In the genomic region with DNA sequence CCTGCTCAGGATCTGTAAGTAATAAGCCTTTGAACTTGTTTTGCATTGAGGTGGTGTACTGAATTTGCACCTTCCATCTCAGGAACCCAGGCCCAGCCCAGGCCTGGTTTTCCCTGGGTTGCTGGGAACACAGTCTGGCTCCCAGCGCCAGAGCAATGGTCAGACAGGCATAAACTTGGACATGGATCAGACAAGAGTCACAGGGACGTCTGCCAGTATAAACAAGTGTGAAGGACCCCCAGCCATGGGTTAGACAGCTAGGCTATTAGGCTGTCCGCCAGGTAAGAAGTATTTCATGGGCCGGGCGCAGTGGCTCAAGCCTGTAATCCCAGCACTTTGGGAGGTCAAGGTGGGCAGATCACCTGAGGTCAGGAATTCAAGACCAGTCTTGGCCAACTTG, we compare ENCODE assay signal across 23 cellular contexts. TPM values are rescaled to one million over a fixed set of nuclear protein-coding genes. Genes with fewer than 3 reads are reported as not detected.
DNase-seq lines count a peak whose midpoint lies in the region; ATAC-seq, FAIRE-seq and TF ChIP-seq lines count a peak whose summit lies in the region.
"Had no signal": no experiment of that assay in that cellular context is flagged by ENCODE, and none has a peak within 500 bp of the region (broad histone marks: within the 10 kb centered on the region; RNA-seq: fewer than 3 reads in every experiment).

No MANE protein-coding gene starts in this region.

- peak overlapping the region; percentile 8; the same call in 1 of the 2 replicates for H3K27ac ChIP-seq in SU-DHL-6 (ENCODE audit: low read depth, low read length)
- H3K27ac ChIP-seq in right lobe of liver = peak overlapping the region in 1 of 3 donors; percentile 37
- H3K27ac ChIP-seq in upper lobe of right lung = no peak overlapping the region

- no peak for DNase-seq in activated T-cell treated with anti-CD3 and anti-CD28 coated beads, Interleukin-2, amount 50 U/mL, for 72 hours
- no peak for DNase-seq in activated T-cell treated with anti-CD3 and anti-CD28 coated beads, Interleukin-2, amount 50 U/mL, for 24 hours
- DNase-seq in right lobe of liver (peak in 1 of 3 donors; percentile 73), upper lobe of right lung (no peak), GM12892 (ENCODE audit: insufficient read length) (no peak)
- no peak for DNase-seq in stimulated activated CD4-positive, alpha-beta T cell treated with anti-CD3 and anti-CD28 coated beads, Interleukin-2, amount 100 ng/mL, for 24 hours
- DNase-seq: 8988T; C1 segment of cervical spinal cord; CD8-positive, alpha-beta T cell; DMS153; GOT3; HCEC 1CT; NCI-H1417 treated with DMSO at 0.1 percent for 48 hours; NCI-H187; NCI-H2227 treated with DMSO at 0.1 percent for 48 hours; NCI-H510A; NCI-H748 treated with DMSO at 0.1 percent for 48 hours had no signal

- no peaks in the 10 kb centered on the region for H3K9me3 Mint-ChIP-seq in activated T-cell treated with anti-CD3 and anti-CD28 coated beads, Interleukin-2, amount 50 U/mL, for 72 hours
- H3K9me3 Mint-ChIP-seq in activated T-cell treated with anti-CD3 and anti-CD28 coated beads, Interleukin-2, amount 50 U/mL, for 24 hours = no peaks in the 10 kb centered on the region
- H3K9me3 Mint-ChIP-seq: CD8-positive, alpha-beta T cell; IgD-negative memory B cell had no signal

- H3K4me3 ChIP-seq in SU-DHL-6 (ENCODE audit: insufficient read depth, low read length, poor library complexity, severe bottlenecking) = no peak overlapping the region
- H3K4me3 ChIP-seq in right lobe of liver = no peak overlapping the region
- no peak overlapping the region for H3K4me3 ChIP-seq in upper lobe of right lung

- H3K9me3 ChIP-seq in SU-DHL-6 (ENCODE audit: insufficient read depth, low read length) (no peaks in the 10 kb centered on the region), right lobe of liver (no peaks in the 10 kb centered on the region), upper lobe of right lung (no peaks in the 10 kb centered on the region)

- ATAC-seq in activated T-cell treated with anti-CD3 and anti-CD28 coated beads, Interleukin-2, amount 50 U/mL, for 72 hours (replicated peaks in 1 of 2) = no peak
- ATAC-seq in right lobe of liver (peak; percentile 33 to 79 (median 57)), upper lobe of right lung (peak; percentile 54)
- ATAC-seq: CD8-positive, alpha-beta T cell; Panc1; SK-N-SH treated with all-trans-retinoic acid at 6 μM for 48 hours had no signal

- H3K36me3 ChIP-seq in SU-DHL-6 (ENCODE audit: low read length) (peaks cover 29% of the 10 kb centered on the region), right lobe of liver (no peaks in the 10 kb centered on the region), upper lobe of right lung (no peaks in the 10 kb centered on the region)

- no peak overlapping the region for H2AFZ ChIP-seq in SU-DHL-6 (ENCODE audit: low read depth, low read length, severe bottlenecking)

- H3K4me3 Mint-ChIP-seq in activated T-cell treated with anti-CD3 and anti-CD28 coated beads, Interleukin-2, amount 50 U/mL, for 72 hours = no peak overlapping the region
- no peak overlapping the region for H3K4me3 Mint-ChIP-seq in activated T-cell treated with anti-CD3 and anti-CD28 coated beads, Interleukin-2, amount 50 U/mL, for 24 hours
- H3K4me3 Mint-ChIP-seq: CD8-positive, alpha-beta T cell; IgD-negative memory B cell had no signal

- 0 out of 2 replicates have a peak overlapping the region, but pooled peaks have one; percentile 14 for H3K9ac ChIP-seq in SU-DHL-6 (ENCODE audit: low read length)

- no peaks in the 10 kb centered on the region for H3K9me2 ChIP-seq in SU-DHL-6 (replicated peaks; ENCODE audit: insufficient read depth, low read length)

- no peaks in the 10 kb centered on the region for H3K27me3 ChIP-seq in SU-DHL-6 (ENCODE audit: low read length)
- H3K27me3 ChIP-seq in right lobe of liver = no peaks in the 10 kb centered on the region
- H3K27me3 ChIP-seq in upper lobe of right lung = no peaks in the 10 kb centered on the region

- H3K79me2 ChIP-seq in SU-DHL-6 (ENCODE audit: insufficient read depth, low read length) = peaks cover 100% of the 10 kb centered on the region

- no peak for FAIRE-seq in GM12892 (lab: Jason Lieb, UNC)

- no peaks in the 10 kb centered on the region for H3K36me3 Mint-ChIP-seq in activated T-cell treated with anti-CD3 and anti-CD28 coated beads, Interleukin-2, amount 50 U/mL, for 72 hours (ENCODE audit: insufficient read depth in 2 of 2)
- no peaks in the 10 kb centered on the region for H3K36me3 Mint-ChIP-seq in activated T-cell treated with anti-CD3 and anti-CD28 coated beads, Interleukin-2, amount 50 U/mL, for 24 hours (ENCODE audit: low read depth)

- WGBS in right lobe of liver (ENCODE audit: insufficient coverage, low coverage, low lambda C conversion rate, missing lambda C conversion rate) = no CpG with 5 or more reads among the region's 5 CpGs

- peaks cover 14% of the 10 kb centered on the region for H3F3A ChIP-seq in SU-DHL-6 (ENCODE audit: insufficient read depth)

- TF ChIP-seq POLR2A in right lobe of liver (IDR thresholded peaks at IDR 0.05) (no peak), GM12892 (IDR thresholded peaks at IDR 0.05; ENCODE audit: low read depth, low read length) (no peak)

- peak overlapping the region; percentile 21 for H3K4me2 ChIP-seq in SU-DHL-6 (ENCODE audit: low read depth, low read length, poor library complexity, severe bottlenecking)

- peak overlapping the region; percentile 49 for H3K27ac Mint-ChIP-seq in activated T-cell treated with anti-CD3 and anti-CD28 coated beads, Interleukin-2, amount 50 U/mL, for 72 hours
- no peak overlapping the region for H3K27ac Mint-ChIP-seq in activated T-cell treated with anti-CD3 and anti-CD28 coated beads, Interleukin-2, amount 50 U/mL, for 24 hours
- H3K27ac Mint-ChIP-seq: CD8-positive, alpha-beta T cell; IgD-negative memory B cell had no signal

- H3K4me1 Mint-ChIP-seq in activated T-cell treated with anti-CD3 and anti-CD28 coated beads, Interleukin-2, amount 50 U/mL, for 72 hours (ENCODE audit: low read depth) = peaks cover 23% of the 10 kb centered on the region
- H3K4me1 Mint-ChIP-seq in activated T-cell treated with anti-CD3 and anti-CD28 coated beads, Interleukin-2, amount 50 U/mL, for 24 hours (ENCODE audit: low read depth) = peaks cover 7% of the 10 kb centered on the region

- H4K20me1 ChIP-seq in SU-DHL-6 (ENCODE audit: low read depth, low read length) = peaks cover 8% of the 10 kb centered on the region; the same call in 1 of the 2 replicates

- H3K4me1 ChIP-seq in right lobe of liver (peaks cover 0 to 59% (median 19%) of the 10 kb centered on the region in 4 donors), upper lobe of right lung (peaks cover 4% of the 10 kb centered on the region)

- intact Hi-C loops in right lobe of liver (cut with DNase I) (no loop called here), upper lobe of right lung (cut with DNase I) (no loop called here)

- H3K27me3 Mint-ChIP-seq in activated T-cell treated with anti-CD3 and anti-CD28 coated beads, Interleukin-2, amount 50 U/mL, for 72 hours (ENCODE audit: low read depth) = no peaks in the 10 kb centered on the region
- H3K27me3 Mint-ChIP-seq in activated T-cell treated with anti-CD3 and anti-CD28 coated beads, Interleukin-2, amount 50 U/mL, for 24 hours = no peaks in the 10 kb centered on the region
- H3K27me3 Mint-ChIP-seq: IgD-negative memory B cell had no signal

- TF ChIP-seq CTCF in SU-DHL-6 (IDR thresholded peaks at IDR 0.05; ENCODE audit: insufficient read depth, low read length, poor library complexity, severe bottlenecking) = no peak
- TF ChIP-seq CTCF in right lobe of liver (IDR thresholded peaks at IDR 0.05) = no peak
- TF ChIP-seq CTCF in upper lobe of right lung (IDR thresholded peaks at IDR 0.05) = no peak

RNA-seq across cellular contexts. Expression of gene IFNLR1, which starts 5.5 kb away (rescaled TPM):
- 10 to 100 TPM; 11.8 to 19.2 TPM for total RNA-seq in activated T-cell treated with anti-CD3 and anti-CD28 coated beads, Interleukin-2, amount 50 U/mL, for 72 hours
- total RNA-seq in right lobe of liver = 1 to 10 TPM; 3.4 to 8.3 (median 4.0) TPM
- 11.1 TPM for total RNA-seq in upper lobe of right lung
- polyA plus RNA-seq in GM12892 (2012; ENCODE audit: missing spikeins) = 5.3 TPM

RNA-seq across cellular contexts. Expression of gene IL22RA1, which starts 38.7 kb away (rescaled TPM):
- not detected for total RNA-seq in activated T-cell treated with anti-CD3 and anti-CD28 coated beads, Interleukin-2, amount 50 U/mL, for 72 hours
- total RNA-seq in right lobe of liver = 1 to 10 TPM; 1.8 to 4.5 (median 2.8) TPM
- total RNA-seq in upper lobe of right lung = 0.87 TPM
- not detected for polyA plus RNA-seq in GM12892 (2012; ENCODE audit: missing spikeins)
- total RNA-seq: CD8-positive, alpha-beta T cell; G401; MCF 10A had no signal
- polyA plus RNA-seq: IgD-negative memory B cell had no signal

Comparison
In these comparisons a context has a peak if more than half of its experiments do, and no peak if none do; other contexts are left out.
1. ATAC-seq: peak in right lobe of liver (4 of 4) and upper lobe of right lung (single experiment); none in activated T-cell treated with anti-CD3 and anti-CD28 coated beads, Interleukin-2, amount 50 U/mL, for 72 hours (0 of 2).